In the genomic region with DNA sequence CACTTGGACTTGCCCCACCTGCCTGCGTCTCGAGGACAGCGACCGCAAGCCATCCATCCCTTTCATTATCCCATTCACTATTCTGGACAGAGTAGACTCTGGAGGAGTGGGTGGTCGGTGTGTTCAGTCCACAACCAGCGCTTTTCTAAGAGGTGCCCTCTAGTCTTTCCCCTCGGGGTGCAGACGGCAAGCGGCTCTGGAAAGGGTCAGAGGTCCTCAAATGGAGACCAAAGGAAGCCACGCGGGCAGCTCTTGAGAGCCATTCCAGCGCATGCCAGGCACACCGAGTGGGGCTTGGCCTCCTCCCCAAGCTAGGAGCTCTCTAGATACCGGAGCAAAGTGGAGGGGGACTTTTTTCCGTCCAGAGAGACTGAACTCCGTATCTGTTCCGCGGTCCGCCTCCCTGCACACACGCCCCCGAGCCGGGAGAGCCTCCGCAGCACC, we compare ENCODE assay signal across 8 cellular contexts. TPM values are rescaled to one million over a fixed set of nuclear protein-coding genes. Genes with fewer than 3 reads are reported as not detected.
A peak's percentile ranks its signal among the peaks of the same experiment; 100 is the strongest.
DNase-seq lines count a peak whose midpoint lies in the region; ATAC-seq and TF ChIP-seq lines count a peak whose summit lies in the region.

No MANE protein-coding gene starts in this region.

- TF ChIP-seq CTCF in dorsolateral prefrontal cortex (IDR thresholded peaks at IDR 0.05 in 54 of 56, conservative IDR thresholded peaks at IDR 0.05 in 2 of 56; ENCODE audit: low read depth in 1 of 56, partially characterized antibody in 56 of 56), result no peak
- TF ChIP-seq CTCF in upper lobe of left lung (IDR thresholded peaks at IDR 0.05), result no peak

- H3K36me3 Mint-ChIP-seq in activated naive CD4-positive, alpha-beta T cell treated with anti-CD3 and anti-CD28 coated beads, Interleukin-2, amount 10 ng/mL, durations not matched to agents 7 days and 5 days, result no peaks in the 10 kb centered on the region

- no peak for TF ChIP-seq POLR2A in upper lobe of left lung (IDR thresholded peaks at IDR 0.05)

- H3K36me3 ChIP-seq in SJSA1, result no peaks in the 10 kb centered on the region
- no peaks in the 10 kb centered on the region for H3K36me3 ChIP-seq in upper lobe of left lung

- no peak overlapping the region for H3K27ac Mint-ChIP-seq in activated naive CD4-positive, alpha-beta T cell treated with anti-CD3 and anti-CD28 coated beads, Interleukin-2, amount 10 ng/mL, durations not matched to agents 7 days and 5 days

- no peaks in the 10 kb centered on the region for H3K9me3 Mint-ChIP-seq in activated naive CD4-positive, alpha-beta T cell treated with anti-CD3 and anti-CD28 coated beads, Interleukin-2, amount 10 ng/mL, durations not matched to agents 7 days and 5 days

- no peak for DNase-seq in activated naive CD4-positive, alpha-beta T cell treated with anti-CD3 and anti-CD28 coated beads, Interleukin-2, amount 10 ng/mL, durations not matched to agents 7 days and 5 days
- no peak for DNase-seq in activated naive CD4-positive, alpha-beta T cell (lab: John Stamatoyannopoulos, UW)
- DNase-seq in SJSA1 (ENCODE audit: low read depth in 1 of 2, low spot score in 2 of 2), result no peak
- peak in 3 of 10 donors; percentile 37 to 46 (median 45) for DNase-seq in dorsolateral prefrontal cortex
- DNase-seq in upper lobe of left lung, result no peak
- no peak for DNase-seq in RPMI8226
- no peak for DNase-seq in effector CD4-positive, alpha-beta T cell

- peaks cover 67% of the 10 kb centered on the region for H3K27me3 Mint-ChIP-seq in activated naive CD4-positive, alpha-beta T cell treated with anti-CD3 and anti-CD28 coated beads, Interleukin-2, amount 10 ng/mL, durations not matched to agents 7 days and 5 days

- H3K4me1 ChIP-seq in SJSA1 (replicated peaks) (peaks cover 23% of the 10 kb centered on the region), mononuclear cell (ENCODE audit: insufficient read depth, low read length) (peaks cover 29% of the 10 kb centered on the region), upper lobe of left lung (peaks cover 8 to 14% (median 10%) of the 10 kb centered on the region in 4 donors)

- 13 to 16% methylated on average over 16 to 23 of the region's 23 CpGs for WGBS in upper lobe of left lung, 2 donors

- H3K27ac ChIP-seq in SJSA1, result no peak overlapping the region
- H3K27ac ChIP-seq in dorsolateral prefrontal cortex, result peak overlapping the region in 53 of 59 donors; percentile 23 to 95 (median 87)
- H3K27ac ChIP-seq in upper lobe of left lung, result peak overlapping the region in 3 of 4 donors; percentile 43 to 88 (median 76)

- peak in 1 of 2 donors; percentile 6 for ATAC-seq in upper lobe of left lung (ENCODE audit: low FRiP score in 2 of 2)

- H3K4me3 ChIP-seq in SJSA1, result peak overlapping the region; percentile 77
- H3K4me3 ChIP-seq in dorsolateral prefrontal cortex, result peak overlapping the region; percentile 55 to 87 (median 76)
- peak overlapping the region; percentile 34 for H3K4me3 ChIP-seq in mononuclear cell (ENCODE audit: low read length)
- H3K4me3 ChIP-seq in upper lobe of left lung, result peak overlapping the region; percentile 50 to 83 (median 69)

- CTCF ChIA-PET in activated naive CD4-positive, alpha-beta T cell treated with anti-CD3 and anti-CD28 coated beads, Interleukin-2, amount 10 ng/mL, durations not matched to agents 7 days and 5 days (lab: Charles Lee), result interaction anchor here (1.0 to 1.3 kb wide), 4 partner anchors 36 to 337 kb away, joined by 3 to 7 read pairs (median 4); a partner anchor contains a TSS

- intact Hi-C loops in dorsolateral prefrontal cortex (cut with DNase I), result loop anchor here in 1 of 2 donors (5.0 kb wide), 1 partner anchor 221 kb away; no protein-coding TSS in a partner anchor

- TF ChIP-seq EP300 in upper lobe of left lung (IDR thresholded peaks at IDR 0.05), result no peak

- no peaks in the 10 kb centered on the region for H3K9me3 ChIP-seq in SJSA1 (replicated peaks)
- no peaks in the 10 kb centered on the region for H3K9me3 ChIP-seq in mononuclear cell (ENCODE audit: low read depth, low read length)
- H3K9me3 ChIP-seq in upper lobe of left lung, result no peaks in the 10 kb centered on the region

- H3K4me3 Mint-ChIP-seq in activated naive CD4-positive, alpha-beta T cell treated with anti-CD3 and anti-CD28 coated beads, Interleukin-2, amount 10 ng/mL, durations not matched to agents 7 days and 5 days, result peak overlapping the region; percentile 86

- H3K27me3 ChIP-seq in SJSA1 (replicated peaks), result no peaks in the 10 kb centered on the region
- H3K27me3 ChIP-seq in dorsolateral prefrontal cortex, result no peaks in the 10 kb centered on the region
- H3K27me3 ChIP-seq in mononuclear cell (ENCODE audit: insufficient read depth, low read length), result peaks cover 55% of the 10 kb centered on the region
- peaks cover 0 to 10% (median 5%) of the 10 kb centered on the region in 4 donors for H3K27me3 ChIP-seq in upper lobe of left lung

- H3K4me1 Mint-ChIP-seq in activated naive CD4-positive, alpha-beta T cell treated with anti-CD3 and anti-CD28 coated beads, Interleukin-2, amount 10 ng/mL, durations not matched to agents 7 days and 5 days, result peaks cover 26% of the 10 kb centered on the region

RNA-seq across cellular contexts. Expression of a gene that starts 0.7 kb away (rescaled TPM):
- total RNA-seq in SJSA1 (2014; rRNA removed; shearing (Covaris generic)), result 7.9 and 12.9 TPM in 2 replicates
- total RNA-seq in dorsolateral prefrontal cortex (10 to 100 TPM; 12.2 to 43.7 (median 24.5) TPM), mononuclear cell (0.84 TPM), upper lobe of left lung (10 to 100 TPM in 2 of 6 donors, 1 to 10 TPM in 4; 3.8 to 41.9 (median 7.5) TPM)
